Comparison of ENCODE assay signal across 7 cellular contexts in genomic region chr19:18684642-18684993, GRCh38. TPM values are rescaled to one million over a fixed set of nuclear protein-coding genes. Genes with fewer than 3 reads are reported as not detected.
A peak's percentile ranks its signal among the peaks of the same experiment; 100 is the strongest.
DNase-seq lines count a peak whose midpoint lies in the region; ATAC-seq and TF ChIP-seq lines count a peak whose summit lies in the region.

No MANE protein-coding gene starts in this region.

- BruUV-seq in OCI-LY7 (replicated peaks; lab: Mats Ljungman, UMichigan), result no TSS peak

- TF ChIP-seq EP300 in esophagus muscularis mucosa (IDR thresholded peaks at IDR 0.05), result no peak

- H3K9me3 ChIP-seq in OCI-LY7 (ENCODE audit: low read length) (no peaks in the 10 kb centered on the region), esophagus muscularis mucosa (no peaks in the 10 kb centered on the region), gastrocnemius medialis (no peaks in the 10 kb centered on the region), thyroid gland (no peaks in the 10 kb centered on the region)

- 100% methylated on average over 3 of the region's 3 CpGs for WGBS in esophagus muscularis mucosa
- no CpG with 5 or more reads among the region's 3 CpGs for WGBS in thyroid gland, 2 donors

- intact Hi-C loops in OCI-LY7 (cut with micrococcal nuclease; ENCODE audit: unreplicated experiment), result loop anchor here (5.0 kb wide), 1 partner anchor 148 kb away; the partner anchor contains the start of gene UPF1
- intact Hi-C loops in esophagus muscularis mucosa (cut with DNase I), result no loop called here
- intact Hi-C loops in gastrocnemius medialis (cut with DNase I; ENCODE audit: low total_unique reads), result no loop called here
- intact Hi-C loops in thyroid gland (cut with DNase I), result loop anchor here (5.0 kb wide), 1 partner anchor 148 kb away; the partner anchor contains the start of gene UPF1

- H4K20me1 ChIP-seq in OCI-LY7 (ENCODE audit: insufficient read depth, low read length), result no peaks in the 10 kb centered on the region

- POLR2A ChIA-PET in OCI-LY7 (lab: Charles Lee), result no interaction called here

- H3K9me2 ChIP-seq in OCI-LY7 (ENCODE audit: insufficient read depth, low read length), result no peaks in the 10 kb centered on the region

- peak overlapping the region; percentile 73 for H3K4me3 ChIP-seq in OCI-LY7 (ENCODE audit: low read depth, low read length, poor library complexity, severe bottlenecking)
- H3K4me3 ChIP-seq in esophagus muscularis mucosa, result peak overlapping the region; percentile 57 to 82 (median 61)
- H3K4me3 ChIP-seq in gastrocnemius medialis, result no peak overlapping the region
- H3K4me3 ChIP-seq in thyroid gland (replicated peaks in 1 of 3), result peak overlapping the region in 1 of 3 donors; percentile 51

- H3K79me2 ChIP-seq in OCI-LY7 (ENCODE audit: insufficient read depth, low read depth, low read length), result peaks cover 5% of the 10 kb centered on the region; the same call in 1 of the 2 replicates

- H2AFZ ChIP-seq in OCI-LY7 (ENCODE audit: low read length), result no peak overlapping the region

- no peak for DNase-seq in OCI-LY7 (ENCODE audit: low spot score)
- no peak for DNase-seq in esophagus muscularis mucosa (ENCODE audit: extremely low spot score)
- DNase-seq in gastrocnemius medialis, result no peak
- no peak for DNase-seq in stimulated activated naive CD4-positive, alpha-beta T cell treated with Interleukin-2 at 50 U/mL for 16 hours (lab: John Stamatoyannopoulos, UW)
- no peak for DNase-seq in thyroid gland
- no peak for DNase-seq in middle frontal gyrus (ENCODE audit: extremely low spot score, low spot score)

- TF ChIP-seq CTCF in OCI-LY7 (conservative IDR thresholded peaks at IDR 0.05; ENCODE audit: low read length) (no peak), esophagus muscularis mucosa (IDR thresholded peaks at IDR 0.05) (no peak), gastrocnemius medialis (IDR thresholded peaks at IDR 0.05 in 4 of 5, conservative IDR thresholded peaks at IDR 0.05 in 1 of 5) (no peak), thyroid gland (IDR thresholded peaks at IDR 0.05) (no peak)

- H3K4me2 ChIP-seq in OCI-LY7 (ENCODE audit: low read length), result peak overlapping the region; percentile 89

- H3K36me3 ChIP-seq in OCI-LY7 (ENCODE audit: insufficient read depth, low read length) (no peaks in the 10 kb centered on the region), esophagus muscularis mucosa (no peaks in the 10 kb centered on the region), gastrocnemius medialis (no peaks in the 10 kb centered on the region), thyroid gland (no peaks in the 10 kb centered on the region)

- H3K27ac ChIP-seq in OCI-LY7 (ENCODE audit: low read depth, low read length, poor library complexity, severe bottlenecking) (no peak overlapping the region), esophagus muscularis mucosa (replicated peaks in 1 of 4) (peak overlapping the region in 1 of 4 donors; percentile 85), gastrocnemius medialis (peak overlapping the region; percentile 87 to 93 (median 90)), thyroid gland (no peak overlapping the region)

- peak; percentile 14 for ATAC-seq in GM18907 (IDR thresholded peaks at IDR 0.05; ENCODE audit: unreplicated experiment)
- no peak for ATAC-seq in gastrocnemius medialis

- H3K4me1 ChIP-seq in OCI-LY7 (ENCODE audit: insufficient read depth, low read length, poor library complexity, severe bottlenecking) (peaks cover 23% of the 10 kb centered on the region), esophagus muscularis mucosa (peaks cover 11 to 29% (median 25%) of the 10 kb centered on the region in 4 donors), gastrocnemius medialis (peaks cover 7 to 15% of the 10 kb centered on the region in 2 donors), thyroid gland (peaks cover 9 to 16% of the 10 kb centered on the region in 2 donors)

- in situ Hi-C loops in gastrocnemius medialis (cut with MboI; ENCODE audit: low sequenced_read_pairs in 4 of 4), result loop anchor here in 1 of 4 donors (25.0 kb wide), 1 partner anchor 222 kb away; no protein-coding TSS in a partner anchor

- no peak for TF ChIP-seq POLR2A in esophagus muscularis mucosa (IDR thresholded peaks at IDR 0.05; ENCODE audit: low read depth)
- no peak for TF ChIP-seq POLR2A in gastrocnemius medialis (IDR thresholded peaks at IDR 0.05)
- no peak for TF ChIP-seq POLR2A in thyroid gland (IDR thresholded peaks at IDR 0.05)

- CTCF ChIA-PET in OCI-LY7 (lab: Charles Lee; ENCODE audit: unreplicated experiment), result interaction anchor here (0.5 kb wide), 1 partner anchor 296 kb away, joined by 4 read pairs; no protein-coding TSS in a partner anchor

- H3K27me3 ChIP-seq in esophagus muscularis mucosa (no peaks in the 10 kb centered on the region), gastrocnemius medialis (no peaks in the 10 kb centered on the region), thyroid gland (no peaks in the 10 kb centered on the region)

RNA-seq across cellular contexts. Expression of gene CRTC1, which starts 1.1 kb away (rescaled TPM):
- total RNA-seq in OCI-LY7 (2014; rRNA removed; shearing (Covaris generic)), result 3.4 and 4.1 TPM in 2 replicates
- total RNA-seq in OCI-LY7 (2022) (10.0 and 10.3 TPM in 2 replicates), esophagus muscularis mucosa (10 to 100 TPM in 1 of 4 donors, 1 to 10 TPM in 3; 5.3 to 10.1 (median 6.6) TPM), gastrocnemius medialis (1 to 10 TPM; 2.8 to 8.8 (median 3.7) TPM), thyroid gland (10 to 100 TPM; 12.3 to 15.9 (median 13.1) TPM)

RNA-seq across cellular contexts. Expression of gene KLHL26, which starts 47.8 kb away (rescaled TPM):
- 0.75 and 1.0 TPM in 2 replicates for total RNA-seq in OCI-LY7 (2014; rRNA removed; shearing (Covaris generic))
- total RNA-seq in OCI-LY7 (2022), result 7.9 and 8.9 TPM in 2 replicates
- 10 to 100 TPM in 2 of 4 donors, 1 to 10 TPM in 2; 9.1 to 19.0 (median 13.5) TPM for total RNA-seq in esophagus muscularis mucosa
- 10 to 100 TPM in 1 of 4 donors, 1 to 10 TPM in 3; 5.2 to 12.0 (median 7.3) TPM for total RNA-seq in gastrocnemius medialis
- total RNA-seq in thyroid gland, result 10 to 100 TPM; 13.4 to 20.2 (median 15.9) TPM

Comparison
In these comparisons a context has a peak if more than half of its experiments do, and no peak if none do; other contexts are left out.
1. H3K27ac ChIP-seq: peak in gastrocnemius medialis (4 of 4); none in OCI-LY7 (single experiment) and thyroid gland (0 of 3).
2. H3K4me3 ChIP-seq: peak in OCI-LY7 (single experiment) and esophagus muscularis mucosa (4 of 4); none in gastrocnemius medialis (0 of 4).
3. intact Hi-C loops: an anchor here in OCI-LY7 (5.0 kb wide) and thyroid gland (5.0 kb wide); none called in esophagus muscularis mucosa and gastrocnemius medialis.